ENCODE assay signal across 16 cellular contexts in the genomic region with DNA sequence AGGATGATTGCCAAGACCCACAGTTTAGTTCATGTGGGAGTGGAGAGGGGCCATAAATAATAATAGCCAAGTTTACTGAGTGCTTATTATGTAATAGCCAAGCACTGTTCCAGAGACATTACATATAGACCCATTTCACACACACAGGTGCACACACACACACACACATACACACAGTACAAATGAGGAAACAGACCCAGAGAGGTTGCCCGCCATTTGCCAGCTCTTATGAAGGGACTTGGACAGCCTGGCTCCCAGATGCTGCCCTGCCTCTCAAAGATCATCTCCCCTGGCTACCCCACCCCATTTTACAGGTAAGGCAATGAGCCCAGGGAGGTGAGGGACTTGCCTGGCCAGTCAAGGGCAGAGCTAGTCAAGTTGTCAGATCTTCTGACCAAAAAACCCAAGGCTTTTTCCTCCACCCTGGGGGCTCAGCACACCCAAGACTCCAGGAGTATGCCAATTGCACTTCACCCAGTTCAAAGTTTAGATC.
"Had no signal": no experiment of that assay in that cellular context is flagged by ENCODE, and none has a peak within 500 bp of the region (broad histone marks: within the 10 kb centered on the region; RNA-seq: fewer than 3 reads in every experiment).

No MANE protein-coding gene starts in this region.

- DNase-seq: activated CD4-positive, alpha-beta T cell treated with anti-CD3 and anti-CD28 coated beads, Interleukin-2, amount 50 U/mL, for 4 hours; activated CD4-positive, CD25-positive, alpha-beta regulatory T cell treated with anti-CD3 and anti-CD28 coated beads, Interleukin-2, amount 50 U/mL, for 72 hours; activated CD8-positive, alpha-beta memory T cell treated with anti-CD3 and anti-CD28 coated beads, Interleukin-2, amount 10 ng/mL, durations not matched to agents 7 days and 5 days; activated effector memory CD4-positive, alpha-beta T cell treated with Interleukin-2 at 50 U/mL for 16 hours; activated T-cell treated with anti-CD3 and anti-CD28 coated beads, Interleukin-2, amount 50 U/mL, for 24 hours; amygdala; esophagus squamous epithelium; kidney; retina; stimulated activated CD4-positive, alpha-beta T cell treated with anti-CD3 and anti-CD28 coated beads, Interleukin-4, amount 100 ng/mL, for 4 hours; thyroid gland had no signal

- ATAC-seq: activated CD8-positive, alpha-beta memory T cell treated with anti-CD3 and anti-CD28 coated beads, Interleukin-2, amount 10 ng/mL, durations not matched to agents 7 days and 5 days; activated naive CD4-positive, alpha-beta T cell treated with anti-CD3 and anti-CD28 coated beads, Interleukin-2, amount 50 U/mL, for 72 hours had no signal

- H3K27me3 ChIP-seq: esophagus squamous epithelium, thyroid gland, vagina had no signal

- H3K36me3 Mint-ChIP-seq: activated CD8-positive, alpha-beta memory T cell treated with anti-CD3 and anti-CD28 coated beads, Interleukin-2, amount 10 ng/mL, durations not matched to agents 7 days and 5 days; activated naive CD4-positive, alpha-beta T cell treated with anti-CD3 and anti-CD28 coated beads, Interleukin-2, amount 50 U/mL, for 72 hours; brain had no signal

- H3K27me3 Mint-ChIP-seq: activated CD8-positive, alpha-beta memory T cell treated with anti-CD3 and anti-CD28 coated beads, Interleukin-2, amount 10 ng/mL, durations not matched to agents 7 days and 5 days; activated T-cell treated with anti-CD3 and anti-CD28 coated beads, Interleukin-2, amount 50 U/mL, for 24 hours had no signal

- H3K4me3 ChIP-seq: esophagus squamous epithelium, thyroid gland, vagina had no signal

- H3K36me3 ChIP-seq: esophagus squamous epithelium, thyroid gland, vagina had no signal

- FAIRE-seq: frontal cortex, kidney had no signal

- H3K27ac Mint-ChIP-seq: activated CD8-positive, alpha-beta memory T cell treated with anti-CD3 and anti-CD28 coated beads, Interleukin-2, amount 10 ng/mL, durations not matched to agents 7 days and 5 days; activated naive CD4-positive, alpha-beta T cell treated with anti-CD3 and anti-CD28 coated beads, Interleukin-2, amount 50 U/mL, for 72 hours; activated T-cell treated with anti-CD3 and anti-CD28 coated beads, Interleukin-2, amount 50 U/mL, for 24 hours had no signal

- H3K4me3 Mint-ChIP-seq: activated CD8-positive, alpha-beta memory T cell treated with anti-CD3 and anti-CD28 coated beads, Interleukin-2, amount 10 ng/mL, durations not matched to agents 7 days and 5 days; activated T-cell treated with anti-CD3 and anti-CD28 coated beads, Interleukin-2, amount 50 U/mL, for 24 hours; brain had no signal

- H3K27ac ChIP-seq: esophagus squamous epithelium, parathyroid adenoma, thyroid gland, vagina had no signal

- H3K9me3 Mint-ChIP-seq: activated naive CD4-positive, alpha-beta T cell treated with anti-CD3 and anti-CD28 coated beads, Interleukin-2, amount 50 U/mL, for 72 hours; activated T-cell treated with anti-CD3 and anti-CD28 coated beads, Interleukin-2, amount 50 U/mL, for 24 hours; brain had no signal

- H3K9me3 ChIP-seq: esophagus squamous epithelium, thyroid gland, vagina had no signal
